In the genomic region with DNA sequence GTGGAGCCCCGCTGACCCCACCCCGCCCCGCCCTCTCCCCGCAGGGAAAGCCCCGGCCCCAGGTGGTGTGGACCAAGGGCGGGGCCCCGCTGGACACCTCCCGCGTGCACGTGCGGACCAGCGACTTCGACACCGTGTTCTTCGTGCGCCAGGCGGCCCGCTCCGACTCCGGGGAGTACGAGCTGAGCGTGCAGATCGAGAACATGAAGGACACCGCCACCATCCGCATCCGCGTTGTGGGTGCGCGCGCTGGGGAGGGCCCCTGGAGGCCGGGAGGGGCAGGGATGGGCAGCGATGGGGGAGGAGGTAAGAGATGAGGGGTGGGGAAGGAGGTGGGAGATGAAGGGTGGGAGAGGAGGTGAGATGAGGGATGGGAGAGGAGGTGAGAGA, we compare ENCODE assay signal across 21 cellular contexts. TPM values are rescaled to one million over a fixed set of nuclear protein-coding genes. Genes with fewer than 3 reads are reported as not detected.
DNase-seq lines count a peak whose midpoint lies in the region; ATAC-seq, FAIRE-seq and TF ChIP-seq lines count a peak whose summit lies in the region.
"Had no signal": no experiment of that assay in that cellular context is flagged by ENCODE, and none has a peak within 500 bp of the region (broad histone marks: within the 10 kb centered on the region; RNA-seq: fewer than 3 reads in every experiment).

No MANE protein-coding gene starts in this region.

- TF ChIP-seq CTCF in HepG2 (CRISPR knock-in tag; IDR thresholded peaks at IDR 0.05) (no peak), right lobe of liver (IDR thresholded peaks at IDR 0.05) (no peak), OCI-LY3 (IDR thresholded peaks at IDR 0.05; ENCODE audit: low read depth, low read length) (no peak), kidney (IDR thresholded peaks at IDR 0.05; ENCODE audit: borderline replicate concordance, extremely low read depth, insufficient read depth) (no peak), pancreas (IDR thresholded peaks at IDR 0.05) (no peak)

- no peak overlapping the region for H3K9ac ChIP-seq in HepG2 (ENCODE audit: insufficient read depth, low read depth, low read length)
- peak overlapping the region; percentile 72; the same call in 1 of the 2 replicates for H3K9ac ChIP-seq in OCI-LY3 (ENCODE audit: low read length)
- H3K9ac ChIP-seq in kidney (ENCODE audit: low read length in 2 of 2), result no peak overlapping the region
- H3K9ac ChIP-seq: BLaER1, GM23248 had no signal

- ATAC-seq in HepG2 (no peak), right lobe of liver (no peak), pancreas (no peak)
- ATAC-seq in stimulated activated memory B cell treated with anti-CD40 and anti-IgM and Interleukin-4, amounts not matched to agents 10 μg/mL and 1 μg/mL and 100 μg/mL, for 72 hours, result no peak
- ATAC-seq: A549 had no signal

- H3K9me3 Mint-ChIP-seq in stimulated activated memory B cell treated with anti-CD40 and anti-IgM and Interleukin-4, amounts not matched to agents 10 μg/mL and 1 μg/mL and 100 μg/mL, for 72 hours, result peaks cover 6% of the 10 kb centered on the region
- H3K9me3 Mint-ChIP-seq: CD4-positive, alpha-beta memory T cell had no signal

- TF ChIP-seq RAD21 in HepG2 (CRISPR knock-in tag; IDR thresholded peaks at IDR 0.05), result no peak

- in situ Hi-C loops in HepG2 (cut with HindIII; ENCODE audit: extremely low pct_ligation_motif_present, low pct_unique_long_range_greater_than_20kb), result no loop called here

- H2AFZ ChIP-seq in HepG2 (ENCODE audit: low read length), result no peak overlapping the region
- H2AFZ ChIP-seq in OCI-LY3 (ENCODE audit: low read depth, low read length), result no peak overlapping the region
- H2AFZ ChIP-seq: GM23248 had no signal

- H3K36me3 ChIP-seq in HepG2 (replicated peaks in 1 of 2; ENCODE audit: control insufficient read depth in 1 of 2, insufficient read depth in 2 of 2, low read length in 2 of 2), result no peaks in the 10 kb centered on the region
- H3K36me3 ChIP-seq in right lobe of liver, result no peaks in the 10 kb centered on the region
- H3K36me3 ChIP-seq in OCI-LY3 (replicated peaks; ENCODE audit: low read depth, low read length), result no peaks in the 10 kb centered on the region
- no peaks in the 10 kb centered on the region for H3K36me3 ChIP-seq in kidney (ENCODE audit: control insufficient read depth in 1 of 2, insufficient read depth in 2 of 2, low read length in 2 of 2)
- no peaks in the 10 kb centered on the region for H3K36me3 ChIP-seq in pancreas
- H3K36me3 ChIP-seq: BLaER1, HAP-1 had no signal

- H3K27ac Mint-ChIP-seq in stimulated activated memory B cell treated with anti-CD40 and anti-IgM and Interleukin-4, amounts not matched to agents 10 μg/mL and 1 μg/mL and 100 μg/mL, for 72 hours, result peak overlapping the region; percentile 90
- H3K27ac Mint-ChIP-seq: CD4-positive, alpha-beta memory T cell had no signal

- POLR2A ChIA-PET in HepG2 (lab: Yijun Ruan, JAX), result no interaction called here

- no peak overlapping the region for H3K4me2 ChIP-seq in HepG2 (ENCODE audit: low read depth, low read length)
- H3K4me2 ChIP-seq in OCI-LY3 (ENCODE audit: low read length), result no peak overlapping the region; the same call in 1 of the 2 replicates

- H3K27me3 Mint-ChIP-seq in stimulated activated memory B cell treated with anti-CD40 and anti-IgM and Interleukin-4, amounts not matched to agents 10 μg/mL and 1 μg/mL and 100 μg/mL, for 72 hours, result no peaks in the 10 kb centered on the region

- DNase-seq in HepG2 (ENCODE audit: low spot score) (no peak), right lobe of liver (no peak), kidney (no peak), pancreas (no peak)
- DNase-seq: AML-193; CD4-positive, alpha-beta memory T cell; DMS53; DND-41; GDM1 had no signal

- H3K36me3 Mint-ChIP-seq in stimulated activated memory B cell treated with anti-CD40 and anti-IgM and Interleukin-4, amounts not matched to agents 10 μg/mL and 1 μg/mL and 100 μg/mL, for 72 hours, result no peaks in the 10 kb centered on the region
- H3K36me3 Mint-ChIP-seq: CD14-positive monocyte; CD4-positive, alpha-beta memory T cell had no signal

- TF ChIP-seq EP300 in HepG2 (IDR thresholded peaks at IDR 0.05; ENCODE audit: low read depth in 2 of 2, low read length in 2 of 2), result no peak
- TF ChIP-seq EP300 in HepG2 (CRISPR knock-in tag; IDR thresholded peaks at IDR 0.05; ENCODE audit: borderline replicate concordance), result no peak

- CTCF ChIA-PET in HepG2 (lab: Yijun Ruan, JAX; ENCODE audit: low intra/inter-chr PET ratio, low total read pairs), result interaction anchor here (3.4 kb wide), 1 partner anchor 90 kb away, joined by 16 read pairs; no protein-coding TSS in a partner anchor

- WGBS in HepG2 (ENCODE audit: low lambda C conversion rate), result 53% methylated on average over 29 of the region's 32 CpGs
- WGBS in right lobe of liver (ENCODE audit: insufficient coverage, low coverage, low lambda C conversion rate, missing lambda C conversion rate), result 59% methylated on average over 20 of the region's 32 CpGs
- WGBS in pancreas, 2 donors, result 45 to 58% methylated on average over 32 of the region's 32 CpGs

- H3K79me2 ChIP-seq in HepG2 (ENCODE audit: insufficient read depth, low read length), result no peaks in the 10 kb centered on the region
- no peaks in the 10 kb centered on the region for H3K79me2 ChIP-seq in OCI-LY3 (ENCODE audit: low read length)

- intact Hi-C loops in HepG2 (cut with micrococcal nuclease; ENCODE audit: unreplicated experiment), result no loop called here
- intact Hi-C loops in right lobe of liver (cut with DNase I), result loop anchor here in 1 of 2 donors (10.0 kb wide), 1 partner anchor 84 kb away; the partner anchor contains the start of gene NR1H2
- intact Hi-C loops in kidney (cut with DNase I), result no loop called here
- intact Hi-C loops in pancreas (cut with DNase I), result loop anchor here in 1 of 3 donors (5.0 kb wide), 1 partner anchor 87 kb away; no protein-coding TSS in a partner anchor

- H3K4me3 ChIP-seq in HepG2 (replicated peaks in 1 of 3; ENCODE audit: insufficient read depth in 1 of 3, low read depth in 2 of 3, low read length in 3 of 3) (no peak overlapping the region), right lobe of liver (no peak overlapping the region), OCI-LY3 (ENCODE audit: low read length) (no peak overlapping the region), kidney (ENCODE audit: low read length in 2 of 2) (no peak overlapping the region), pancreas (no peak overlapping the region)
- H3K4me3 ChIP-seq: A549, BLaER1, GM23248, HAP-1 had no signal

- no TSS peak for BruUV-seq in HepG2 (replicated peaks; lab: Mats Ljungman, UMichigan)

- H3K27ac ChIP-seq in HepG2 (ENCODE audit: extremely low read length, insufficient read depth, low read length), result no peak overlapping the region
- no peak overlapping the region for H3K27ac ChIP-seq in right lobe of liver
- peak overlapping the region; percentile 88 for H3K27ac ChIP-seq in OCI-LY3 (ENCODE audit: low read length)
- H3K27ac ChIP-seq in kidney (ENCODE audit: low read depth in 2 of 2, low read length in 2 of 2), result no peak overlapping the region
- H3K27ac ChIP-seq in pancreas, result no peak overlapping the region
- H3K27ac ChIP-seq: 22Rv1, BLaER1, GM23248 had no signal

- H3K4me1 ChIP-seq in HepG2 (ENCODE audit: insufficient read depth, low read length) (peaks cover 24% of the 10 kb centered on the region), right lobe of liver (no peaks in the 10 kb centered on the region), OCI-LY3 (ENCODE audit: low read length) (peaks cover 25% of the 10 kb centered on the region), kidney (ENCODE audit: control insufficient read depth in 1 of 2, insufficient read depth in 1 of 2, low read depth in 1 of 2, low read length in 2 of 2) (no peaks in the 10 kb centered on the region), pancreas (no peaks in the 10 kb centered on the region)
- H3K4me1 ChIP-seq: HAP-1 had no signal

- no peaks in the 10 kb centered on the region for H4K20me1 ChIP-seq in HepG2 (ENCODE audit: insufficient read depth, low read length)
- H4K20me1 ChIP-seq in OCI-LY3 (ENCODE audit: insufficient read depth, low read length), result no peaks in the 10 kb centered on the region
- H4K20me1 ChIP-seq: BLaER1 had no signal

- TF ChIP-seq POLR2A in HepG2 (IDR thresholded peaks at IDR 0.05; ENCODE audit: insufficient read depth in 1 of 2, low read depth in 2 of 2, low read length in 2 of 2), result no peak
- TF ChIP-seq POLR2A in right lobe of liver (IDR thresholded peaks at IDR 0.05), result no peak

- H3K4me1 Mint-ChIP-seq in stimulated activated memory B cell treated with anti-CD40 and anti-IgM and Interleukin-4, amounts not matched to agents 10 μg/mL and 1 μg/mL and 100 μg/mL, for 72 hours, result peaks cover 23% of the 10 kb centered on the region

- H3K27me3 ChIP-seq in HepG2 (ENCODE audit: control insufficient read depth in 1 of 2, insufficient read depth in 2 of 2, low read length in 2 of 2) (peaks cover 0 to 7% of the 10 kb centered on the region in 2 experiments; a peak in 2 of 5 replicates), right lobe of liver (no peaks in the 10 kb centered on the region), OCI-LY3 (ENCODE audit: low read depth, low read length) (no peaks in the 10 kb centered on the region), pancreas (peaks cover 0 to 7% (median 0%) of the 10 kb centered on the region in 4 donors)
- H3K27me3 ChIP-seq: BLaER1 had no signal

- no peak overlapping the region for H3K4me3 Mint-ChIP-seq in stimulated activated memory B cell treated with anti-CD40 and anti-IgM and Interleukin-4, amounts not matched to agents 10 μg/mL and 1 μg/mL and 100 μg/mL, for 72 hours
- H3K4me3 Mint-ChIP-seq: CD14-positive monocyte; CD4-positive, alpha-beta memory T cell had no signal

- H3K9me3 ChIP-seq in HepG2 (ENCODE audit: low read length), result no peaks in the 10 kb centered on the region
- no peaks in the 10 kb centered on the region for H3K9me3 ChIP-seq in right lobe of liver
- no peaks in the 10 kb centered on the region for H3K9me3 ChIP-seq in OCI-LY3 (ENCODE audit: insufficient read depth, low read length)
- H3K9me3 ChIP-seq in kidney (ENCODE audit: control insufficient read depth in 1 of 2, low read length in 2 of 2), result no peaks in the 10 kb centered on the region
- H3K9me3 ChIP-seq in pancreas, result no peaks in the 10 kb centered on the region
- H3K9me3 ChIP-seq: A549, BLaER1, HAP-1 had no signal

- FAIRE-seq in HepG2 (lab: Jason Lieb, UNC) (no peak), kidney (lab: Jason Lieb, UNC) (no peak), pancreas (lab: Jason Lieb, UNC) (no peak)
- FAIRE-seq: A549, GM12892, GM18507 had no signal

RNA-seq across cellular contexts. Expression of gene EMC10, which starts 17.2 kb away (rescaled TPM):
- total RNA-seq in HepG2 (2016; rRNA removed; fragmentation: Illumina TruSeq; extraction: Trizol) (not detected in 2 replicates), right lobe of liver (10 to 100 TPM; 48.6 to 82.8 (median 74.2) TPM), kidney (184 TPM), pancreas (10 to 100 TPM; 34.7 to 81.5 (median 60.2) TPM)
- total RNA-seq in HepG2 (2016; cell fraction: cytosol; rRNA removed; fragmentation: Illumina TruSeq; extraction: Trizol; ENCODE audit: low read depth), result not detected in 2 replicates
- not detected in 2 replicates for total RNA-seq in HepG2 (2016; cell fraction: insoluble cytoplasmic fraction; rRNA removed; fragmentation: Illumina TruSeq; extraction: Trizol)
- not detected in 2 replicates for total RNA-seq in HepG2 (2016; cell fraction: membrane; rRNA removed; fragmentation: Illumina TruSeq; extraction: Trizol)
- not detected in 2 replicates for total RNA-seq in HepG2 (2016; cell fraction: nucleus; rRNA removed; fragmentation: Illumina TruSeq; extraction: Trizol)
- polyA plus RNA-seq in HepG2 (2011; rRNA removed) (not detected in 2 replicates), kidney (ENCODE audit: insufficient read depth, low read depth, low replicate concordance) (199 TPM), pancreas (100 to 1,000 TPM in 1 of 2 donors, 10 to 100 TPM in 1; 96.7 to 160 TPM)
- 0.04 TPM in 1 of 2 replicates, not detected in the other for polyA plus RNA-seq in HepG2 (2011; cell fraction: cytosol; rRNA removed)
- 0.19 TPM in 1 of 2 replicates, not detected in the other for polyA plus RNA-seq in HepG2 (2011; cell fraction: nucleus; rRNA removed)
- not detected in 2 replicates for polyA plus RNA-seq in HepG2 (2012)
- not detected in 2 replicates for polyA plus RNA-seq in HepG2 (2016; cell fraction: cytosol; fragmentation: Illumina TruSeq; extraction: Trizol; ENCODE audit: low read depth)
- polyA plus RNA-seq in HepG2 (2016; cell fraction: insoluble cytoplasmic fraction; fragmentation: Illumina TruSeq; extraction: Trizol; ENCODE audit: low read depth), result not detected in 2 replicates
- polyA plus RNA-seq in HepG2 (2016; cell fraction: membrane; fragmentation: Illumina TruSeq; extraction: Trizol; ENCODE audit: low read depth), result not detected in 2 replicates
- not detected in 2 replicates for polyA plus RNA-seq in HepG2 (2016; cell fraction: nucleus; fragmentation: Illumina TruSeq; extraction: Trizol; ENCODE audit: insufficient read depth, low read depth)
- polyA minus RNA-seq in HepG2 (2011; rRNA and poly(A)+ RNA removed; ENCODE audit: low replicate concordance), result 0.06 and 36.3 TPM in 2 replicates
- polyA minus RNA-seq in HepG2 (2011; cell fraction: cytosol; rRNA and poly(A)+ RNA removed), result 0.69 and 2.2 TPM in 2 replicates
- 0.25 and 1.0 TPM in 2 replicates for polyA minus RNA-seq in HepG2 (2011; cell fraction: nucleus; rRNA and poly(A)+ RNA removed)

RNA-seq across cellular contexts. Expression of gene GARIN5A, which starts 17.6 kb away (rescaled TPM):
- not detected in 2 replicates for total RNA-seq in HepG2 (2016; rRNA removed; fragmentation: Illumina TruSeq; extraction: Trizol)
- total RNA-seq in HepG2 (2016; cell fraction: cytosol; rRNA removed; fragmentation: Illumina TruSeq; extraction: Trizol; ENCODE audit: low read depth), result not detected in 2 replicates
- not detected in 2 replicates for total RNA-seq in HepG2 (2016; cell fraction: insoluble cytoplasmic fraction; rRNA removed; fragmentation: Illumina TruSeq; extraction: Trizol)
- total RNA-seq in HepG2 (2016; cell fraction: membrane; rRNA removed; fragmentation: Illumina TruSeq; extraction: Trizol), result not detected in 2 replicates
- not detected in 2 replicates for total RNA-seq in HepG2 (2016; cell fraction: nucleus; rRNA removed; fragmentation: Illumina TruSeq; extraction: Trizol)
- polyA plus RNA-seq in HepG2 (2011; rRNA removed), result not detected in 2 replicates
- not detected in 2 replicates for polyA plus RNA-seq in HepG2 (2011; cell fraction: cytosol; rRNA removed)
- polyA plus RNA-seq in HepG2 (2011; cell fraction: nucleus; rRNA removed), result not detected in 2 replicates
- polyA plus RNA-seq in HepG2 (2012), result not detected in 2 replicates
- polyA plus RNA-seq in HepG2 (2016; cell fraction: cytosol; fragmentation: Illumina TruSeq; extraction: Trizol; ENCODE audit: low read depth), result not detected in 2 replicates
- not detected in 2 replicates for polyA plus RNA-seq in HepG2 (2016; cell fraction: insoluble cytoplasmic fraction; fragmentation: Illumina TruSeq; extraction: Trizol; ENCODE audit: low read depth)
- not detected in 2 replicates for polyA plus RNA-seq in HepG2 (2016; cell fraction: membrane; fragmentation: Illumina TruSeq; extraction: Trizol; ENCODE audit: low read depth)
- not detected in 2 replicates for polyA plus RNA-seq in HepG2 (2016; cell fraction: nucleus; fragmentation: Illumina TruSeq; extraction: Trizol; ENCODE audit: insufficient read depth, low read depth)
- 5.1 TPM in 1 of 2 replicates, not detected in the other for polyA minus RNA-seq in HepG2 (2011; rRNA and poly(A)+ RNA removed; ENCODE audit: low replicate concordance)
- polyA minus RNA-seq in HepG2 (2011; cell fraction: cytosol; rRNA and poly(A)+ RNA removed), result not detected in 2 replicates
- not detected in 2 replicates for polyA minus RNA-seq in HepG2 (2011; cell fraction: nucleus; rRNA and poly(A)+ RNA removed)
- total RNA-seq in right lobe of liver, result 1 to 10 TPM in 5 of 6 experiments, under 1 TPM in 1; 0.68 to 2.3 (median 1.5) TPM
- 2.0 TPM for total RNA-seq in kidney
- polyA plus RNA-seq in kidney (ENCODE audit: insufficient read depth, low read depth, low replicate concordance), result 9.0 TPM
- total RNA-seq in pancreas, result 1 to 10 TPM; 1.4 to 2.6 (median 1.9) TPM
- 1 to 10 TPM; 2.1 to 2.3 TPM for polyA plus RNA-seq in pancreas
- total RNA-seq: GM23248 had no signal

RNA-seq across cellular contexts. Expression of gene MYBPC2, which starts 26.4 kb away (rescaled TPM):
- total RNA-seq in HepG2 (2016; rRNA removed; fragmentation: Illumina TruSeq; extraction: Trizol) (0.67 TPM in 1 of 2 replicates, not detected in the other), right lobe of liver (under 1 TPM in 3 of 6 experiments, not detected in 3; 0.12 to 0.56 (median 0.30) TPM), kidney (0.98 TPM), pancreas (1 to 10 TPM in 2 of 6 donors, not detected in 4; 1.5 to 1.7 TPM)
- not detected in 2 replicates for total RNA-seq in HepG2 (2016; cell fraction: cytosol; rRNA removed; fragmentation: Illumina TruSeq; extraction: Trizol; ENCODE audit: low read depth)
- not detected in 2 replicates for total RNA-seq in HepG2 (2016; cell fraction: insoluble cytoplasmic fraction; rRNA removed; fragmentation: Illumina TruSeq; extraction: Trizol)
- not detected in 2 replicates for total RNA-seq in HepG2 (2016; cell fraction: membrane; rRNA removed; fragmentation: Illumina TruSeq; extraction: Trizol)
- total RNA-seq in HepG2 (2016; cell fraction: nucleus; rRNA removed; fragmentation: Illumina TruSeq; extraction: Trizol), result not detected in 2 replicates
- polyA plus RNA-seq in HepG2 (2011; rRNA removed) (0.01 TPM in 1 of 2 replicates, not detected in the other), kidney (ENCODE audit: insufficient read depth, low read depth, low replicate concordance) (not detected), pancreas (under 1 TPM in 1 of 2 donors, not detected in 1; 0.02 TPM)
- 0.01 and 0.03 TPM in 2 replicates for polyA plus RNA-seq in HepG2 (2011; cell fraction: cytosol; rRNA removed)
- polyA plus RNA-seq in HepG2 (2011; cell fraction: nucleus; rRNA removed), result 0.05 and 0.24 TPM in 2 replicates
- polyA plus RNA-seq in HepG2 (2012), result not detected in 2 replicates
- not detected in 2 replicates for polyA plus RNA-seq in HepG2 (2016; cell fraction: cytosol; fragmentation: Illumina TruSeq; extraction: Trizol; ENCODE audit: low read depth)
- not detected in 2 replicates for polyA plus RNA-seq in HepG2 (2016; cell fraction: insoluble cytoplasmic fraction; fragmentation: Illumina TruSeq; extraction: Trizol; ENCODE audit: low read depth)
- not detected in 2 replicates for polyA plus RNA-seq in HepG2 (2016; cell fraction: membrane; fragmentation: Illumina TruSeq; extraction: Trizol; ENCODE audit: low read depth)
- not detected in 2 replicates for polyA plus RNA-seq in HepG2 (2016; cell fraction: nucleus; fragmentation: Illumina TruSeq; extraction: Trizol; ENCODE audit: insufficient read depth, low read depth)
- not detected in 2 replicates for polyA minus RNA-seq in HepG2 (2011; rRNA and poly(A)+ RNA removed; ENCODE audit: low replicate concordance)
- not detected in 2 replicates for polyA minus RNA-seq in HepG2 (2011; cell fraction: cytosol; rRNA and poly(A)+ RNA removed)
- polyA minus RNA-seq in HepG2 (2011; cell fraction: nucleus; rRNA and poly(A)+ RNA removed), result not detected in 2 replicates
- total RNA-seq: CD4-positive, alpha-beta memory T cell; GM23248; H4; HT-29 had no signal
- polyA plus RNA-seq: CD14-positive monocyte, GM23248 had no signal

RNA-seq across cellular contexts. Expression of gene SPIB, which starts 40.3 kb away (rescaled TPM):
- total RNA-seq in HepG2 (2016; rRNA removed; fragmentation: Illumina TruSeq; extraction: Trizol) (0.04 TPM in 1 of 2 replicates, not detected in the other), right lobe of liver (under 1 TPM in 1 of 6 experiments, not detected in 5; 0.51 TPM), kidney (1.1 TPM), pancreas (10 to 100 TPM in 1 of 6 donors, 1 to 10 TPM in 2, under 1 TPM in 3; 0.09 to 25.6 (median 1.2) TPM)
- total RNA-seq in HepG2 (2016; cell fraction: cytosol; rRNA removed; fragmentation: Illumina TruSeq; extraction: Trizol; ENCODE audit: low read depth), result not detected in 2 replicates
- total RNA-seq in HepG2 (2016; cell fraction: insoluble cytoplasmic fraction; rRNA removed; fragmentation: Illumina TruSeq; extraction: Trizol), result 0.13 and 0.15 TPM in 2 replicates
- total RNA-seq in HepG2 (2016; cell fraction: membrane; rRNA removed; fragmentation: Illumina TruSeq; extraction: Trizol), result not detected in 2 replicates
- total RNA-seq in HepG2 (2016; cell fraction: nucleus; rRNA removed; fragmentation: Illumina TruSeq; extraction: Trizol), result not detected in 2 replicates
- polyA plus RNA-seq in HepG2 (2011; rRNA removed) (0.04 TPM in 1 of 2 replicates, not detected in the other), kidney (ENCODE audit: insufficient read depth, low read depth, low replicate concordance) (not detected), pancreas (1 to 10 TPM in 1 of 2 donors, under 1 TPM in 1; 0.80 to 1.2 TPM)
- polyA plus RNA-seq in HepG2 (2011; cell fraction: cytosol; rRNA removed), result not detected in 2 replicates
- polyA plus RNA-seq in HepG2 (2011; cell fraction: nucleus; rRNA removed), result 0.21 TPM in 1 of 2 replicates, not detected in the other
- polyA plus RNA-seq in HepG2 (2012), result not detected in 2 replicates
- 0.10 TPM in 1 of 2 replicates, not detected in the other for polyA plus RNA-seq in HepG2 (2016; cell fraction: cytosol; fragmentation: Illumina TruSeq; extraction: Trizol; ENCODE audit: low read depth)
- not detected in 2 replicates for polyA plus RNA-seq in HepG2 (2016; cell fraction: insoluble cytoplasmic fraction; fragmentation: Illumina TruSeq; extraction: Trizol; ENCODE audit: low read depth)
- polyA plus RNA-seq in HepG2 (2016; cell fraction: membrane; fragmentation: Illumina TruSeq; extraction: Trizol; ENCODE audit: low read depth), result 0.07 TPM in 1 of 2 replicates, not detected in the other
- 0.53 TPM in 1 of 2 replicates, not detected in the other for polyA plus RNA-seq in HepG2 (2016; cell fraction: nucleus; fragmentation: Illumina TruSeq; extraction: Trizol; ENCODE audit: insufficient read depth, low read depth)
- 0.51 TPM in 1 of 2 replicates, not detected in the other for polyA minus RNA-seq in HepG2 (2011; rRNA and poly(A)+ RNA removed; ENCODE audit: low replicate concordance)
- polyA minus RNA-seq in HepG2 (2011; cell fraction: cytosol; rRNA and poly(A)+ RNA removed), result not detected in 2 replicates
- polyA minus RNA-seq in HepG2 (2011; cell fraction: nucleus; rRNA and poly(A)+ RNA removed), result not detected in 2 replicates
- total RNA-seq: CD4-positive, alpha-beta memory T cell; GM23248; HT-29 had no signal
- polyA plus RNA-seq: GM23248 had no signal

RNA-seq across cellular contexts. Expression of gene JOSD2, which starts 51.9 kb away (rescaled TPM):
- total RNA-seq in HepG2 (2016; rRNA removed; fragmentation: Illumina TruSeq; extraction: Trizol), result 2.0 and 2.3 TPM in 2 replicates
- total RNA-seq in HepG2 (2016; cell fraction: cytosol; rRNA removed; fragmentation: Illumina TruSeq; extraction: Trizol; ENCODE audit: low read depth), result 2.6 and 3.1 TPM in 2 replicates
- 3.2 and 3.4 TPM in 2 replicates for total RNA-seq in HepG2 (2016; cell fraction: insoluble cytoplasmic fraction; rRNA removed; fragmentation: Illumina TruSeq; extraction: Trizol)
- 3.4 and 3.5 TPM in 2 replicates for total RNA-seq in HepG2 (2016; cell fraction: membrane; rRNA removed; fragmentation: Illumina TruSeq; extraction: Trizol)
- 0.56 and 1.7 TPM in 2 replicates for total RNA-seq in HepG2 (2016; cell fraction: nucleus; rRNA removed; fragmentation: Illumina TruSeq; extraction: Trizol)
- 4.1 and 5.2 TPM in 2 replicates for polyA plus RNA-seq in HepG2 (2011; rRNA removed)
- 4.6 and 10.0 TPM in 2 replicates for polyA plus RNA-seq in HepG2 (2011; cell fraction: cytosol; rRNA removed)
- 6.9 and 8.9 TPM in 2 replicates for polyA plus RNA-seq in HepG2 (2011; cell fraction: nucleus; rRNA removed)
- 1.6 and 3.0 TPM in 2 replicates for polyA plus RNA-seq in HepG2 (2012)
- polyA plus RNA-seq in HepG2 (2016; cell fraction: cytosol; fragmentation: Illumina TruSeq; extraction: Trizol; ENCODE audit: low read depth), result 3.7 and 4.0 TPM in 2 replicates
- 2.9 and 3.0 TPM in 2 replicates for polyA plus RNA-seq in HepG2 (2016; cell fraction: insoluble cytoplasmic fraction; fragmentation: Illumina TruSeq; extraction: Trizol; ENCODE audit: low read depth)
- polyA plus RNA-seq in HepG2 (2016; cell fraction: membrane; fragmentation: Illumina TruSeq; extraction: Trizol; ENCODE audit: low read depth), result 4.1 and 4.4 TPM in 2 replicates
- 2.7 and 4.3 TPM in 2 replicates for polyA plus RNA-seq in HepG2 (2016; cell fraction: nucleus; fragmentation: Illumina TruSeq; extraction: Trizol; ENCODE audit: insufficient read depth, low read depth)
- 2.9 and 4.4 TPM in 2 replicates for polyA minus RNA-seq in HepG2 (2011; rRNA and poly(A)+ RNA removed; ENCODE audit: low replicate concordance)
- 2.6 TPM in 1 of 2 replicates, not detected in the other for polyA minus RNA-seq in HepG2 (2011; cell fraction: cytosol; rRNA and poly(A)+ RNA removed)
- 1.9 and 2.2 TPM in 2 replicates for polyA minus RNA-seq in HepG2 (2011; cell fraction: nucleus; rRNA and poly(A)+ RNA removed)
- total RNA-seq in right lobe of liver, result 10 to 100 TPM; 15.0 to 27.5 (median 19.1) TPM
- total RNA-seq in kidney, result 31.7 TPM
- polyA plus RNA-seq in kidney (ENCODE audit: insufficient read depth, low read depth, low replicate concordance), result 73.7 TPM
- 10 to 100 TPM in 5 of 6 donors, 1 to 10 TPM in 1; 8.0 to 23.3 (median 13.2) TPM for total RNA-seq in pancreas
- 10 to 100 TPM; 25.1 to 41.2 TPM for polyA plus RNA-seq in pancreas

Comparison
In these comparisons a context has a peak if more than half of its experiments do, and no peak if none do; other contexts are left out.
1. RNA of gene EMC10, which starts 17.2 kb away (total RNA-seq): 184 TPM in kidney (single experiment), 48.6 to 82.8 TPM in right lobe of liver and 34.7 to 81.5 TPM in pancreas; not detected in HepG2; every median in the first group is over 10 times any median in the second.